Comparison of ENCODE assay signal across 11 cellular contexts in genomic region chr5:33257807-33258491, GRCh38.
DNase-seq lines count a peak whose midpoint lies in the region; ATAC-seq and TF ChIP-seq lines count a peak whose summit lies in the region.
"Had no signal": no experiment of that assay in that cellular context is flagged by ENCODE, and none has a peak within 500 bp of the region (broad histone marks: within the 10 kb centered on the region; RNA-seq: fewer than 3 reads in every experiment).

No MANE protein-coding gene starts in this region.

- TF ChIP-seq CTCF in fibroblast of lung (conservative IDR thresholded peaks at IDR 0.05 in 1 of 2, IDR thresholded peaks at IDR 0.05 in 1 of 2; ENCODE audit: low read depth in 1 of 2, low read length in 2 of 2): no peak

- no peaks in the 10 kb centered on the region for H3K79me2 ChIP-seq in fibroblast of lung (ENCODE audit: control insufficient read depth, insufficient read depth, low read length)

- no peaks in the 10 kb centered on the region for H3K4me1 Mint-ChIP-seq in activated CD4-positive, alpha-beta T cell treated with anti-CD3 and anti-CD28 coated beads, Interleukin-2, amount 10 ng/mL, durations not matched to agents 7 days and 5 days

- H3K27ac Mint-ChIP-seq in activated CD4-positive, alpha-beta T cell treated with anti-CD3 and anti-CD28 coated beads, Interleukin-2, amount 10 ng/mL, durations not matched to agents 7 days and 5 days: no peak overlapping the region

- no peaks in the 10 kb centered on the region for H3K9me3 ChIP-seq in fibroblast of lung (ENCODE audit: control insufficient read depth, insufficient read depth, low read depth, low read length)
- H3K9me3 ChIP-seq: SJSA1 had no signal

- peaks cover 3% of the 10 kb centered on the region for H3K27me3 Mint-ChIP-seq in activated CD4-positive, alpha-beta T cell treated with anti-CD3 and anti-CD28 coated beads, Interleukin-2, amount 10 ng/mL, durations not matched to agents 7 days and 5 days

- no peaks in the 10 kb centered on the region for H3K27me3 ChIP-seq in fibroblast of lung (ENCODE audit: control insufficient read depth, insufficient read depth, low read length)
- H3K27me3 ChIP-seq: SJSA1 had no signal

- H3K4me3 Mint-ChIP-seq in activated CD4-positive, alpha-beta T cell treated with anti-CD3 and anti-CD28 coated beads, Interleukin-2, amount 10 ng/mL, durations not matched to agents 7 days and 5 days: no peak overlapping the region

- CTCF ChIA-PET in activated CD4-positive, alpha-beta T cell treated with anti-CD3 and anti-CD28 coated beads, Interleukin-2, amount 10 ng/mL, durations not matched to agents 7 days and 5 days (lab: Charles Lee): interaction anchor here (0.8 kb wide), 1 partner anchor 65 kb away, joined by 3 read pairs; no protein-coding TSS in a partner anchor

- no peak for ATAC-seq in HG02623 (IDR thresholded peaks at IDR 0.05; ENCODE audit: unreplicated experiment)
- ATAC-seq: left colon had no signal

- POLR2A ChIA-PET in activated CD4-positive, alpha-beta T cell treated with anti-CD3 and anti-CD28 coated beads, Interleukin-2, amount 10 ng/mL, durations not matched to agents 7 days and 5 days (lab: Charles Lee): no interaction called here

- no peaks in the 10 kb centered on the region for H3K36me3 ChIP-seq in fibroblast of lung (ENCODE audit: control insufficient read depth, insufficient read depth, low read length)
- H3K36me3 ChIP-seq: SJSA1 had no signal

- H3K27ac ChIP-seq in fibroblast of lung (ENCODE audit: insufficient read depth, low read length): no peak overlapping the region
- H3K27ac ChIP-seq: SJSA1 had no signal

- DNase-seq in GM03348 (ENCODE audit: low spot score) (peak; percentile 68), RKO (ENCODE audit: low spot score) (peak; percentile 65), fibroblast of lung (ENCODE audit: low read depth in 2 of 2) (peak; percentile 82 to 91), renal cortical epithelial cell (ENCODE audit: low read depth) (peak; percentile 85), HuH-7.5 (ENCODE audit: low spot score) (no peak)
- DNase-seq in stimulated activated CD4-positive, alpha-beta T cell treated with anti-CD3 and anti-CD28 coated beads, Interleukin-15, amount 100 ng/mL, for 24 hours: no peak
- no peak for DNase-seq in activated CD4-positive, alpha-beta T cell treated with anti-CD3 and anti-CD28 coated beads, Interleukin-2, amount 10 ng/mL, durations not matched to agents 7 days and 5 days
- DNase-seq: left colon, NCI-H1436 treated with DMSO at 0.1 percent for 48 hours had no signal

- H3K36me3 Mint-ChIP-seq in activated CD4-positive, alpha-beta T cell treated with anti-CD3 and anti-CD28 coated beads, Interleukin-2, amount 10 ng/mL, durations not matched to agents 7 days and 5 days (ENCODE audit: low read depth): no peaks in the 10 kb centered on the region

- H3K4me3 ChIP-seq in fibroblast of lung (replicated peaks in 1 of 4; ENCODE audit: control extremely low read depth in 1 of 4, insufficient read depth in 1 of 4, low read depth in 3 of 4, low read length in 4 of 4): no peak overlapping the region
- H3K4me3 ChIP-seq: SJSA1 had no signal

- H3K4me2 ChIP-seq in fibroblast of lung (ENCODE audit: extremely low read depth, insufficient read depth, low read length): no peak overlapping the region

- H4K20me1 ChIP-seq in fibroblast of lung (ENCODE audit: control insufficient read depth, extremely low read depth, insufficient read depth, low read length): no peaks in the 10 kb centered on the region

- no peak overlapping the region for H2AFZ ChIP-seq in fibroblast of lung (ENCODE audit: low read length)

- H3K9ac ChIP-seq in fibroblast of lung (ENCODE audit: insufficient read depth, low read length): no peak overlapping the region

- H3K4me1 ChIP-seq in fibroblast of lung (ENCODE audit: control insufficient read depth, extremely low read depth, insufficient read depth, low read length): no peaks in the 10 kb centered on the region

- H3K9me3 Mint-ChIP-seq in activated CD4-positive, alpha-beta T cell treated with anti-CD3 and anti-CD28 coated beads, Interleukin-2, amount 10 ng/mL, durations not matched to agents 7 days and 5 days: no peaks in the 10 kb centered on the region

Comparison
In these comparisons a context has a peak if more than half of its experiments do, and no peak if none do; other contexts are left out.
1. DNase-seq: peak in GM03348 (single experiment), RKO (single experiment), fibroblast of lung (2 of 2) and renal cortical epithelial cell (single experiment); none in stimulated activated CD4-positive, alpha-beta T cell treated with anti-CD3 and anti-CD28 coated beads, Interleukin-15, amount 100 ng/mL, for 24 hours (single experiment), HuH-7.5 (single experiment) and activated CD4-positive, alpha-beta T cell treated with anti-CD3 and anti-CD28 coated beads, Interleukin-2, amount 10 ng/mL, durations not matched to agents 7 days and 5 days (single experiment).